In the genomic region with DNA sequence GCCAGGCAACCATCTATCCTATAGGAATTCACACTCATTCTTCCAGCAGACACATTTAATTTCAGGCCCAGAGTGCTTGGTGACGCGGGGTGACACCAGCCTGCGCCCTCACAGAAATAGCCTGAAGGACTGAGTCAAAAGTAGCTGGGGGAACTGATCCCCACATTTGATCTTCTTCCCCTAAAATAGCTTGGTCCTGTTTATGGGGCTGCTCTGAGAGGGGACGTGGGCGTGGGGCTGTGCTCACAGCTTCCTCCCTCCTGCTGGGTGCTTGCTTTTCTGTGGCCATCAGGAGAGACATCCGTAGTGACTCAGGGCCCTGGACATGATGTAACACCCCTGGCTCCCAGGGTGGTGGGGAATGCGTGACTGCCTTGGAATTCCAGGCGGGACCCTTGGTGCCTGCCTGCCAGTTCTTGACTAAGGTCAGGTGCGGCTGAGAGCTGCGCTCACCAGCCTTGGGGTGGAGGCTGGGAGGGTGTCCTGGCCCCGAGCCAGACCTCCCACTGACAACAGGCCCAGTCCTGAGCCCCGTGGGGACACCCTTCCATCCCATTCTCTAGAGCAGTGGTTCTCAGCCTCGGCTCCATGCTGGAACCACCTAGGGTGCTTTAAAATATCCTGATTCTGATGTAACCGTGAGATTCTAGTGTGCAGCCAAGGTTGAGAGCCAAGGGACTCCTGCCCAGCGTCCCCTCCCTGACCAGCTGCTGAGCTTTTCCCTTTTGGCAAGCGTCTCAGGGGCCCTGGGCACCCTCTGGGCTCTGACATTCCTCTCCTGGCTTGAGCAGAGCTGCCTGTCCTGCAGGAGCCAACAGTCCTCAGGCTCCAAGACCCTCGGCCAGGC, we compare ENCODE assay signal across 8 cellular contexts. TPM values are rescaled to one million over a fixed set of nuclear protein-coding genes. Genes with fewer than 3 reads are reported as not detected.
DNase-seq lines count a peak whose midpoint lies in the region; ATAC-seq and TF ChIP-seq lines count a peak whose summit lies in the region.

No MANE protein-coding gene starts in this region.

- H3K27ac Mint-ChIP-seq in CD14-positive monocyte, result peak overlapping the region; percentile 57 to 87 (median 65)
- no peak overlapping the region for H3K27ac Mint-ChIP-seq in activated T-helper 1 cell treated with anti-CD3 and anti-CD28 coated beads, Interleukin-12 subunit alpha, Interleukin-12 subunit beta, Interleukin-2, Interleukin-4 antibody, amounts not matched to agents 30 ng/mL and 10 ng/mL and 1 ng/mL, durations not matched to agents 14 hours and 24 hours and 36 hours

- peaks cover 0 to 2% of the 10 kb centered on the region in 2 donors for H3K36me3 Mint-ChIP-seq in CD14-positive monocyte
- no peaks in the 10 kb centered on the region for H3K36me3 Mint-ChIP-seq in activated T-helper 1 cell treated with anti-CD3 and anti-CD28 coated beads, Interleukin-12 subunit alpha, Interleukin-12 subunit beta, Interleukin-2, Interleukin-4 antibody, amounts not matched to agents 30 ng/mL and 10 ng/mL and 1 ng/mL, durations not matched to agents 14 hours and 24 hours and 36 hours (ENCODE audit: low read depth)

- TF ChIP-seq CTCF in CD14-positive monocyte (IDR thresholded peaks at IDR 0.05), result no peak

- no peak for ATAC-seq in GM21447 (IDR thresholded peaks at IDR 0.05; ENCODE audit: unreplicated experiment)

- intact Hi-C loops in CD14-positive monocyte (cut with micrococcal nuclease), result no loop called here
- intact Hi-C loops in activated T-helper 1 cell treated with anti-CD3 and anti-CD28 coated beads, Interleukin-12 subunit alpha, Interleukin-12 subunit beta, Interleukin-2, Interleukin-4 antibody, amounts not matched to agents 30 ng/mL and 10 ng/mL and 1 ng/mL, durations not matched to agents 14 hours and 24 hours and 36 hours (cut with micrococcal nuclease), result loop anchor here (10.0 kb wide), 1 partner anchor 323 kb away; no protein-coding TSS in a partner anchor

- H3K4me1 Mint-ChIP-seq in CD14-positive monocyte, result peaks cover 27% of the 10 kb centered on the region
- peaks cover 12% of the 10 kb centered on the region for H3K4me1 Mint-ChIP-seq in activated T-helper 1 cell treated with anti-CD3 and anti-CD28 coated beads, Interleukin-12 subunit alpha, Interleukin-12 subunit beta, Interleukin-2, Interleukin-4 antibody, amounts not matched to agents 30 ng/mL and 10 ng/mL and 1 ng/mL, durations not matched to agents 14 hours and 24 hours and 36 hours (ENCODE audit: low read depth)

- DNase-seq in CD14-positive monocyte (ENCODE audit: low spot score), result peak; percentile 80
- DNase-seq in M059J (ENCODE audit: low read depth), result peak; percentile 99
- DNase-seq in cerebellar cortex (ENCODE audit: low spot score), result peak; percentile 78
- DNase-seq in lung microvascular endothelial cell (ENCODE audit: low read depth in 2 of 2), result peak; percentile 26 to 93
- DNase-seq in activated T-helper 1 cell treated with anti-CD3 and anti-CD28 coated beads, Interleukin-12 subunit alpha, Interleukin-12 subunit beta, Interleukin-2, Interleukin-4 antibody, amounts not matched to agents 30 ng/mL and 10 ng/mL and 1 ng/mL, durations not matched to agents 14 hours and 24 hours and 36 hours (ENCODE audit: low spot score), result no peak
- no peak for DNase-seq in stimulated activated CD4-positive, alpha-beta T cell treated with anti-CD3 and anti-CD28 coated beads, Interleukin-4, amount 100 ng/mL, for 4 hours
- DNase-seq in activated CD4-positive, alpha-beta T cell treated with anti-CD3 and anti-CD28 coated beads, Interleukin-2, amount 50 U/mL, for 4 hours, result no peak

- H3K9me3 Mint-ChIP-seq in CD14-positive monocyte, result peaks cover 0 to 3% (median 0%) of the 10 kb centered on the region in 7 donors
- no peaks in the 10 kb centered on the region for H3K9me3 Mint-ChIP-seq in activated T-helper 1 cell treated with anti-CD3 and anti-CD28 coated beads, Interleukin-12 subunit alpha, Interleukin-12 subunit beta, Interleukin-2, Interleukin-4 antibody, amounts not matched to agents 30 ng/mL and 10 ng/mL and 1 ng/mL, durations not matched to agents 14 hours and 24 hours and 36 hours

- peaks cover 0 to 10% (median 7%) of the 10 kb centered on the region in 3 donors for H3K27me3 Mint-ChIP-seq in CD14-positive monocyte (ENCODE audit: low read depth in 3 of 3)
- H3K27me3 Mint-ChIP-seq in activated T-helper 1 cell treated with anti-CD3 and anti-CD28 coated beads, Interleukin-12 subunit alpha, Interleukin-12 subunit beta, Interleukin-2, Interleukin-4 antibody, amounts not matched to agents 30 ng/mL and 10 ng/mL and 1 ng/mL, durations not matched to agents 14 hours and 24 hours and 36 hours (ENCODE audit: insufficient read depth), result peaks cover 18% of the 10 kb centered on the region

- H3K4me3 Mint-ChIP-seq in CD14-positive monocyte, result peak overlapping the region in 1 of 2 donors; percentile 39
- no peak overlapping the region for H3K4me3 Mint-ChIP-seq in activated T-helper 1 cell treated with anti-CD3 and anti-CD28 coated beads, Interleukin-12 subunit alpha, Interleukin-12 subunit beta, Interleukin-2, Interleukin-4 antibody, amounts not matched to agents 30 ng/mL and 10 ng/mL and 1 ng/mL, durations not matched to agents 14 hours and 24 hours and 36 hours

RNA-seq across cellular contexts. Expression of a gene that starts 47.4 kb away (rescaled TPM):
- polyA plus RNA-seq in CD14-positive monocyte, result 1 to 10 TPM; 1.4 to 1.5 TPM
- total RNA-seq in M059J (2014; rRNA removed; shearing (Covaris generic)), result 12.6 and 19.3 TPM in 2 replicates
- 3.0 and 3.1 TPM in 2 replicates for total RNA-seq in lung microvascular endothelial cell
- 26.7 and 26.8 TPM in 2 replicates for total RNA-seq in activated T-helper 1 cell treated with anti-CD3 and anti-CD28 coated beads, Interleukin-12 subunit alpha, Interleukin-12 subunit beta, Interleukin-2, Interleukin-4 antibody, amounts not matched to agents 30 ng/mL and 10 ng/mL and 1 ng/mL, durations not matched to agents 14 hours and 24 hours and 36 hours

Comparison
In these comparisons a context has a peak if more than half of its experiments do, and no peak if none do; other contexts are left out.
1. DNase-seq: peak in CD14-positive monocyte (single experiment), M059J (single experiment), cerebellar cortex (single experiment) and lung microvascular endothelial cell (2 of 2); none in activated T-helper 1 cell treated with anti-CD3 and anti-CD28 coated beads, Interleukin-12 subunit alpha, Interleukin-12 subunit beta, Interleukin-2, Interleukin-4 antibody, amounts not matched to agents 30 ng/mL and 10 ng/mL and 1 ng/mL, durations not matched to agents 14 hours and 24 hours and 36 hours (single experiment), stimulated activated CD4-positive, alpha-beta T cell treated with anti-CD3 and anti-CD28 coated beads, Interleukin-4, amount 100 ng/mL, for 4 hours (0 of 2) and activated CD4-positive, alpha-beta T cell treated with anti-CD3 and anti-CD28 coated beads, Interleukin-2, amount 50 U/mL, for 4 hours (0 of 2).